In genomic region chr21:46667191-46667734, GRCh38 we compare ENCODE assay signal across 8 cellular contexts. TPM values are rescaled to one million over a fixed set of nuclear protein-coding genes. Genes with fewer than 3 reads are reported as not detected.
DNase-seq lines count a peak whose midpoint lies in the region; ATAC-seq, FAIRE-seq and TF ChIP-seq lines count a peak whose summit lies in the region.

No MANE protein-coding gene starts in this region.

- H3K4ac ChIP-seq in H1 (replicated peaks; ENCODE audit: insufficient read length, low read depth, low read length), result no peak overlapping the region

- peak overlapping the region; percentile 60 for H4K8ac ChIP-seq in H1 (ENCODE audit: extremely low read depth, insufficient read depth, low read length)

- no peaks in the 10 kb centered on the region for H3K9me3 ChIP-seq in Peyer's patch
- no peaks in the 10 kb centered on the region for H3K9me3 ChIP-seq in H1 (ENCODE audit: insufficient read depth in 2 of 2, low read depth in 1 of 2, low read length in 1 of 2)
- H3K9me3 ChIP-seq in mucosa of descending colon, result no peaks in the 10 kb centered on the region

- H3K23me2 ChIP-seq in H1 (ENCODE audit: low read depth, low read length), result peaks cover 9% of the 10 kb centered on the region

- 3% methylated on average over 47 of the region's 47 CpGs; no CpG with 5 or more reads in 1 of the 2 experiments for WGBS in H1 (ENCODE audit: extremely low coverage in 1 of 2, insufficient coverage in 1 of 2, insufficient read length in 1 of 2, insufficient replicate concordance in 2 of 2, low coverage in 1 of 2, low lambda C conversion rate in 2 of 2, missing lambda C conversion rate in 1 of 2), 2 experiments

- no peak overlapping the region for H3K14ac ChIP-seq in H1 (ENCODE audit: insufficient read length)

- no peak overlapping the region for H2BK5ac ChIP-seq in H1 (ENCODE audit: low read depth, low read length)

- TF ChIP-seq CTCF in Peyer's patch (IDR thresholded peaks at IDR 0.05), result no peak
- TF ChIP-seq CTCF in H1 (IDR thresholded peaks at IDR 0.05; ENCODE audit: control extremely low read depth in 1 of 3, insufficient read depth in 1 of 3, low read depth in 1 of 3, low read length in 3 of 3), result no peak
- no peak for TF ChIP-seq CTCF in mucosa of descending colon (IDR thresholded peaks at IDR 0.05)

- no peak overlapping the region for H2BK20ac ChIP-seq in H1 (ENCODE audit: low read length)

- TF ChIP-seq EP300 in H1 (IDR thresholded peaks at IDR 0.05; ENCODE audit: borderline replicate concordance in 1 of 2, low read depth in 2 of 2, low read length in 2 of 2), result no peak

- no peaks in the 10 kb centered on the region for H3K79me1 ChIP-seq in H1 (ENCODE audit: low read depth, low read length)

- POLR2A ChIA-PET in H1 (lab: Charles Lee; ENCODE audit: partially characterized antibody), result interaction anchor here (1.1 to 1.9 kb wide), 4 partner anchors 10 to 32 kb away, joined by 4 to 6 read pairs (median 4); partner anchors contain the start of gene PRMT2

- no peak overlapping the region for H3K23ac ChIP-seq in H1 (ENCODE audit: insufficient read length)

- no peak overlapping the region; the same call in 1 of the 2 replicates for H2BK12ac ChIP-seq in H1 (ENCODE audit: low read depth, low read length)

- ATAC-seq in mucosa of descending colon (peak; percentile 64), HG02610 (IDR thresholded peaks at IDR 0.05; ENCODE audit: unreplicated experiment) (no peak)

- H3K4me1 ChIP-seq in Peyer's patch, result peaks cover 0 to 15% (median 2%) of the 10 kb centered on the region in 4 donors
- 0 out of 7 replicates have a peak, but pooled peaks cover 0 to 3% (median 0%) of the 10 kb centered on the region in 4 experiments for H3K4me1 ChIP-seq in H1 (replicated peaks in 1 of 4; ENCODE audit: control insufficient read depth in 3 of 4, insufficient read depth in 4 of 4, low read length in 3 of 4)
- H3K4me1 ChIP-seq in mucosa of descending colon (ENCODE audit: low read depth), result peaks cover 13% of the 10 kb centered on the region

- H3K18ac ChIP-seq in H1 (ENCODE audit: extremely low read depth, low read length), result peak overlapping the region; percentile 71

- peaks cover 0 to 20% (median 0%) of the 10 kb centered on the region in 3 donors for H3K36me3 ChIP-seq in Peyer's patch
- no peaks in the 10 kb centered on the region; a peak in 1 of 8 replicates for H3K36me3 ChIP-seq in H1 (ENCODE audit: control insufficient read depth in 2 of 4, insufficient read depth in 4 of 4, low read length in 3 of 4)
- H3K36me3 ChIP-seq in mucosa of descending colon (ENCODE audit: low read depth), result no peaks in the 10 kb centered on the region

- peak overlapping the region; percentile 15 for H2AFZ ChIP-seq in H1 (ENCODE audit: low read length)

- no peak overlapping the region for H4K5ac ChIP-seq in H1 (ENCODE audit: insufficient read length, low read depth, low read length)

- CTCF ChIA-PET in H1 (lab: Charles Lee; ENCODE audit: partially characterized antibody), result interaction anchor here (0.9 to 1.0 kb wide), 2 partner anchors 14 to 30 kb away, joined by 3 read pairs; no protein-coding TSS in a partner anchor

- H3K27ac ChIP-seq in Peyer's patch (no peak overlapping the region), H1 (ENCODE audit: low read depth, low read length) (no peak overlapping the region)

- TF ChIP-seq POLR2A in Peyer's patch (IDR thresholded peaks at IDR 0.05) (no peak), H1 (IDR thresholded peaks at IDR 0.05; ENCODE audit: control extremely low read depth in 1 of 2, low read depth in 2 of 2, low read length in 2 of 2) (no peak)

- no peak for TF ChIP-seq RAD21 in H1 (IDR thresholded peaks at IDR 0.05 in 1 of 2, conservative IDR thresholded peaks at IDR 0.05 in 1 of 2; ENCODE audit: low read depth in 2 of 2, low read length in 2 of 2)

- no peak overlapping the region for H2BK120ac ChIP-seq in H1 (replicated peaks; ENCODE audit: low read depth, low read length)

- intact Hi-C loops in mucosa of descending colon (cut with DNase I, micrococcal nuclease), result no loop called here

- H2AK5ac ChIP-seq in H1 (ENCODE audit: low read depth, low read length), result no peak overlapping the region

- peak overlapping the region; percentile 81 to 82 for H3K4me2 ChIP-seq in H1 (ENCODE audit: insufficient read depth in 1 of 2, low read depth in 2 of 2, low read length in 2 of 2)

- H3K27me3 ChIP-seq in Peyer's patch (peaks cover 0 to 6% of the 10 kb centered on the region in 2 donors), H1 (replicated peaks in 1 of 4; ENCODE audit: control insufficient read depth in 3 of 4, extremely low read depth in 1 of 4, insufficient read depth in 3 of 4, low read length in 3 of 4) (peaks cover 0 to 20% (median 14%) of the 10 kb centered on the region in 4 experiments; a peak in 6 of 7 replicates)

- no peak overlapping the region for H2BK15ac ChIP-seq in H1 (ENCODE audit: low read length)

- peak overlapping the region; percentile 18 for H4K91ac ChIP-seq in H1 (replicated peaks; ENCODE audit: insufficient read length, low read length)

- H3K4me3 ChIP-seq in Peyer's patch, result peak overlapping the region; percentile 5 to 51 (median 43)
- H3K4me3 ChIP-seq in H1 (ENCODE audit: extremely low read depth in 1 of 4, insufficient read depth in 2 of 4, low read depth in 3 of 4, low read length in 4 of 4), result peak overlapping the region; percentile 65 to 80 (median 68)
- H3K4me3 ChIP-seq in mucosa of descending colon, result no peak overlapping the region

- no peak overlapping the region for H3K56ac ChIP-seq in H1 (replicated peaks; ENCODE audit: insufficient read length, low read depth, low read length)

- no peak for FAIRE-seq in H1 (lab: Jason Lieb, UNC)
- no peak for FAIRE-seq in frontal cortex (lab: Jason Lieb, UNC)

- peak; percentile 71 for DNase-seq in activated CD8-positive, alpha-beta memory T cell treated with anti-CD3 and anti-CD28 coated beads for 24 hours
- DNase-seq in activated CD8-positive, alpha-beta memory T cell treated with anti-CD3 and anti-CD28 coated beads, Interleukin-2, amount 50 U/mL, for 4 hours, result no peak
- DNase-seq in Peyer's patch, result no peak
- DNase-seq in H1 (ENCODE audit: low read depth in 1 of 2, low spot score in 2 of 2), result no peak
- no peak for DNase-seq in mucosa of descending colon
- DNase-seq in NCI-H2107 treated with DMSO at 0.1 percent for 48 hours (lab: John Stamatoyannopoulos, UW; ENCODE audit: unreplicated experiment), result no peak
- DNase-seq in frontal cortex (ENCODE audit: low spot score in 2 of 2), result no peak

- peaks cover 0 to 5% of the 10 kb centered on the region in 2 experiments for H4K20me1 ChIP-seq in H1 (replicated peaks in 1 of 2; ENCODE audit: control insufficient read depth in 1 of 2, insufficient read depth in 2 of 2, low read length in 2 of 2)

- H3K79me2 ChIP-seq in H1 (ENCODE audit: control insufficient read depth in 1 of 2, insufficient read depth in 2 of 2, low read length in 2 of 2), result no peaks in the 10 kb centered on the region

- peak overlapping the region in 3 of 4 experiments; percentile 9 to 24 (median 12); a peak in 2 of 7 replicates for H3K9ac ChIP-seq in H1 (replicated peaks in 1 of 4; ENCODE audit: extremely low read depth in 1 of 4, low read depth in 3 of 4, low read length in 3 of 4)

TF ChIP-seq in H1, 55 proteins besides CTCF, POLR2A, EP300 and RAD21:
- TF ChIP-seq ASH2L (IDR thresholded peaks at IDR 0.05; ENCODE audit: low read length) (no peak), KDM4A (IDR thresholded peaks at IDR 0.05; ENCODE audit: low read depth, low read length, severe bottlenecking) (peak; percentile 23), ATF3 (IDR thresholded peaks at IDR 0.05; ENCODE audit: insufficient read depth, low read depth, low read length) (no peak), BACH1 (IDR thresholded peaks at IDR 0.05; ENCODE audit: low read length) (no peak), FOSL1 (IDR thresholded peaks at IDR 0.05; ENCODE audit: insufficient read depth, low read depth, low read length) (no peak), GABPA (IDR thresholded peaks at IDR 0.05; ENCODE audit: borderline replicate concordance, insufficient read depth, low read length) (no peak), BCL11A (IDR thresholded peaks at IDR 0.05; ENCODE audit: low read depth in 2 of 2, low read length in 2 of 2) (no peak), TAF1 (IDR thresholded peaks at IDR 0.05; ENCODE audit: low read depth, low read length) (no peak), SIRT6 (IDR thresholded peaks at IDR 0.05; ENCODE audit: low read length) (no peak), CREB1 (IDR thresholded peaks at IDR 0.05) (no peak), GTF2F1 (IDR thresholded peaks at IDR 0.05; ENCODE audit: borderline replicate concordance, low read depth, low read length) (no peak), TCF12 (IDR thresholded peaks at IDR 0.05; ENCODE audit: low read depth, low read length) (no peak), RBBP5 (IDR thresholded peaks at IDR 0.05; ENCODE audit: borderline replicate concordance, low read depth, low read length) (peak; percentile 20; the same call in 1 of the 2 replicates), CBX5 (IDR thresholded peaks at IDR 0.05; ENCODE audit: low read depth, low read length) (no peak), ZNF274 (IDR thresholded peaks at IDR 0.05; ENCODE audit: borderline replicate concordance, extremely low read depth, low read length) (no peak), JUND (IDR thresholded peaks at IDR 0.05; ENCODE audit: low read length) (no peak), POU5F1 (IDR thresholded peaks at IDR 0.05; ENCODE audit: low read depth, low read length) (no peak), JUN (IDR thresholded peaks at IDR 0.05; ENCODE audit: low read depth, low read length) (no peak)

RNA-seq across cellular contexts. Expression of gene PRMT2, which starts 31.8 kb away (rescaled TPM):
- total RNA-seq in Peyer's patch, result 100 to 1,000 TPM in 2 of 4 donors, 10 to 100 TPM in 2; 59.9 to 210 (median 95.0) TPM
- total RNA-seq in H1 (2021; fragmentation: NEBNext Ultra II Directional; extraction: Animal tissue kit (Norgen Biotek cat#: 25700)), result 45.8 and 47.2 TPM in 2 replicates
- 59.2 and 72.2 TPM in 2 replicates for polyA plus RNA-seq in H1 (2011; rRNA removed)
- 80.9 TPM for polyA plus RNA-seq in H1 (2011; cell fraction: cytosol; rRNA removed)
- 94.3 TPM for polyA plus RNA-seq in H1 (2011; cell fraction: nucleus; rRNA removed)
- polyA plus RNA-seq in H1 (2012, experiment 1 of 2), result 48.7 to 64.9 TPM (median 59.2 TPM) in 4 replicates
- 20.8 TPM for polyA plus RNA-seq in H1 (2012, experiment 2 of 2)
- 27.6 TPM for polyA plus RNA-seq in H1 (2013, experiment 1 of 2)
- 27.7 TPM for polyA plus RNA-seq in H1 (2013, experiment 2 of 2)
- 55.1 and 56.6 TPM in 2 replicates for polyA minus RNA-seq in H1 (2011; rRNA and poly(A)+ RNA removed)
- 16.7 TPM for polyA minus RNA-seq in H1 (2011; cell fraction: cytosol; rRNA and poly(A)+ RNA removed)
- polyA minus RNA-seq in H1 (2011; cell fraction: nucleus; rRNA and poly(A)+ RNA removed), result 34.1 TPM
- 100 to 1,000 TPM in 1 of 3 donors, 10 to 100 TPM in 2; 62.7 to 122 (median 71.1) TPM for total RNA-seq in mucosa of descending colon
- total RNA-seq in frontal cortex, result 216 TPM
